Comparison of ENCODE assay signal across 7 cellular contexts in the genomic region with DNA sequence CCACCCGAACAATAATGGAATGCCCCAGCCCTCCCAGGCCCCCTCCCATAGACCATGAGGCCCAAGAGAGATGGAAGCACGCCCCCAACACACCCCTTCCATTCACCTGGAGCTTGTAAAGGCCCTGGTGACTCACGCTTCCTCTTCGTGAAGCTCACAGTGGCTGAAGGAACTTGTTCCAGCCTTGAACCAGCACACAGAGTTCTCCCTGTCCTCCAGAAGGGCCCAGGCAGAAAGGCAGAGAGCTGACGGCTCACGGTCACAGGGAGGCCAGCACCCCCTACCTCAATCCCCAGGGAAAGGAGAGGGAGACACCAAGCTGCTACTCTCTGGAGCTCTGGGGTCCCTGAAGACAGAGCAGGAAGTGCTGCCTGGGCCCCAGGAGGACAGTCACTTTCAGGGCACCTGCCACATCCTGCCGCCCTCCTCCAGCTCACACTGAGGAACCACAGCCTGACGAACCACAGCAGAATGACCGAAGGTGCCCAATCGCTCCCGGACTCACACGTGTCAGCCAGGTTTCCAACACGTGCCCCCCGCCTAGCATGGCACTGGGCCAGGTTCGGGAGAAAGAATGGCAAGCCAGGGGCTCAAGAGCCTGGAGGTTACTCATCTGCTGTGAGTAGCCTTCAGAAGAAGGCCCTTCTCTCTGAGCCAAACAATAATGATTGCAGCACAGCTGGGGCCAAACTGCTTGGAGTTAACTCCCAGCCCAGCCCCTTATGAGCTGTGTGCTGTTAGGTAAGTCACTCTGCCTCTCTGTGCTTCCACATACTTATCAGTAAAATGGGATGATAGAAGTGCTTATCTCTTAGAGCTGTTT. TPM values are rescaled to one million over a fixed set of nuclear protein-coding genes. Genes with fewer than 3 reads are reported as not detected.
DNase-seq lines count a peak whose midpoint lies in the region; ATAC-seq and TF ChIP-seq lines count a peak whose summit lies in the region.

No MANE protein-coding gene starts in this region.

- no peak overlapping the region for H3K4me3 ChIP-seq in fibroblast of villous mesenchyme (ENCODE audit: low read depth, low read length)

- H3K27ac ChIP-seq in KOPT-K1 (ENCODE audit: low read depth, low read length, poor library complexity, severe bottlenecking): peak overlapping the region; percentile 51

- TF ChIP-seq CTCF in fibroblast of villous mesenchyme (IDR thresholded peaks at IDR 0.05; ENCODE audit: insufficient read depth, low read depth, low read length): no peak

- ATAC-seq in GM18502 (IDR thresholded peaks at IDR 0.05; ENCODE audit: poor library complexity, unreplicated experiment) (peak; percentile 82), GM21825 (IDR thresholded peaks at IDR 0.05; ENCODE audit: unreplicated experiment) (peak; percentile 87)

- H3K9me3 ChIP-seq in KOPT-K1 (ENCODE audit: insufficient read depth, low read length, poor library complexity, severe bottlenecking): no peaks in the 10 kb centered on the region

- no peaks in the 10 kb centered on the region for H3K36me3 ChIP-seq in KOPT-K1 (ENCODE audit: insufficient read depth, low read length)

- peak; percentile 21 for DNase-seq in activated CD8-positive, alpha-beta memory T cell treated with anti-CD3 and anti-CD28 coated beads, Interleukin-2, amount 50 U/mL, for 4 hours
- DNase-seq in fibroblast of villous mesenchyme (ENCODE audit: low read depth): peak; percentile 17
- DNase-seq in stimulated activated CD4-positive, alpha-beta T cell treated with anti-CD3 and anti-CD28 coated beads, Interleukin-12 subunit alpha, Interleukin-12 subunit beta, amount 100 ng/mL, for 4 hours: peak; percentile 11
- no peak for DNase-seq in HuH-7.5 (ENCODE audit: low spot score)

RNA-seq across cellular contexts. Expression of a gene that starts 52.8 kb away (rescaled TPM):
- 33.5 and 39.7 TPM in 2 replicates for total RNA-seq in fibroblast of villous mesenchyme
